Comparison of ENCODE assay signal across 20 cellular contexts in the genomic region with DNA sequence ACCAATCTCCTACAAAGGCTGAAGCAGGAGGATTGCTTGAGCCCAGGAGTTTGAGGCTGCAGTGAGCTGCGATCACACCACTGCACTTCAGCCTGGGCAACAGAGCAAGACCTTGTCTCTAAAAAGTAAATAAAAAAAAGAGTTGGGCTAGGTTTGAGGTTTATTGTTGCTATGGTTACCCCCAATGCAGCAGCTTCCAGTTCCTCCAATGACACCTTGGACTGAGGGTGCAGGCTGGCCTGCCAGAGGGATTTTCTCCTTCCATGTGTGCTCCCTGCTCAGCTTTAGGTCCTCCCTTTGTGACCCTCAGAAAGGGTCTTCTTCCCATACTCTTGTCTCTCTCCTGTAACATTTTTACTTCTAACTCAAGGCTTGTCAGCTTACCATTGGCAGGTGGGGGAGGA. TPM values are rescaled to one million over a fixed set of nuclear protein-coding genes. Genes with fewer than 3 reads are reported as not detected.
DNase-seq lines count a peak whose midpoint lies in the region; TF ChIP-seq lines count a peak whose summit lies in the region.
"Had no signal": no experiment of that assay in that cellular context is flagged by ENCODE, and none has a peak within 500 bp of the region (broad histone marks: within the 10 kb centered on the region; RNA-seq: fewer than 3 reads in every experiment).

No MANE protein-coding gene starts in this region.

- H3K36me3 Mint-ChIP-seq in activated CD4-positive, alpha-beta T cell treated with anti-CD3 and anti-CD28 coated beads, Interleukin-2, amount 10 ng/mL, durations not matched to agents 7 days and 5 days (ENCODE audit: low read depth) = peaks cover 33% of the 10 kb centered on the region
- peaks cover 44% of the 10 kb centered on the region for H3K36me3 Mint-ChIP-seq in endothelial cell (ENCODE audit: low read depth, unreplicated experiment)
- H3K36me3 Mint-ChIP-seq in progenitor cell of endocrine pancreas (ENCODE audit: insufficient read depth) = peaks cover 28% of the 10 kb centered on the region

- H3K9me3 Mint-ChIP-seq in activated CD4-positive, alpha-beta T cell treated with anti-CD3 and anti-CD28 coated beads, Interleukin-2, amount 10 ng/mL, durations not matched to agents 7 days and 5 days = peaks cover 44% of the 10 kb centered on the region
- H3K9me3 Mint-ChIP-seq in endothelial cell (ENCODE audit: unreplicated experiment) (peaks cover 13% of the 10 kb centered on the region), progenitor cell of endocrine pancreas (ENCODE audit: low read depth) (peaks cover 46% of the 10 kb centered on the region)

- TF ChIP-seq CTCF in endothelial cell (IDR thresholded peaks at IDR 0.05; ENCODE audit: unreplicated experiment) (no peak), progenitor cell of endocrine pancreas (IDR thresholded peaks at IDR 0.05; ENCODE audit: unreplicated experiment) (no peak)

- H3K4me3 Mint-ChIP-seq in activated CD4-positive, alpha-beta T cell treated with anti-CD3 and anti-CD28 coated beads, Interleukin-2, amount 10 ng/mL, durations not matched to agents 7 days and 5 days = no peak overlapping the region
- H3K4me3 Mint-ChIP-seq in endothelial cell (ENCODE audit: unreplicated experiment) (no peak overlapping the region), progenitor cell of endocrine pancreas (ENCODE audit: low read depth) (no peak overlapping the region)
- H3K4me3 Mint-ChIP-seq: B cell, CD14-positive monocyte, GM23338 had no signal

- H3K4me1 Mint-ChIP-seq in activated CD4-positive, alpha-beta T cell treated with anti-CD3 and anti-CD28 coated beads, Interleukin-2, amount 10 ng/mL, durations not matched to agents 7 days and 5 days = peaks cover 4% of the 10 kb centered on the region
- H3K4me1 Mint-ChIP-seq in endothelial cell (ENCODE audit: unreplicated experiment) (no peaks in the 10 kb centered on the region), progenitor cell of endocrine pancreas (ENCODE audit: low read depth) (no peaks in the 10 kb centered on the region)
- H3K4me1 Mint-ChIP-seq: CD14-positive monocyte, GM23338 had no signal

- H3K27ac Mint-ChIP-seq in activated CD4-positive, alpha-beta T cell treated with anti-CD3 and anti-CD28 coated beads, Interleukin-2, amount 10 ng/mL, durations not matched to agents 7 days and 5 days = peak overlapping the region; percentile 68
- H3K27ac Mint-ChIP-seq in endothelial cell (ENCODE audit: unreplicated experiment) (peak overlapping the region; percentile 0), progenitor cell of endocrine pancreas (peak overlapping the region; percentile 62)
- H3K27ac Mint-ChIP-seq: B cell, GM23338 had no signal

- peaks cover 9% of the 10 kb centered on the region for H3K27me3 Mint-ChIP-seq in activated CD4-positive, alpha-beta T cell treated with anti-CD3 and anti-CD28 coated beads, Interleukin-2, amount 10 ng/mL, durations not matched to agents 7 days and 5 days
- no peaks in the 10 kb centered on the region for H3K27me3 Mint-ChIP-seq in endothelial cell (ENCODE audit: unreplicated experiment)
- H3K27me3 Mint-ChIP-seq in progenitor cell of endocrine pancreas = no peaks in the 10 kb centered on the region

- POLR2A ChIA-PET in activated CD4-positive, alpha-beta T cell treated with anti-CD3 and anti-CD28 coated beads, Interleukin-2, amount 10 ng/mL, durations not matched to agents 7 days and 5 days (lab: Charles Lee) = no interaction called here

- CTCF ChIA-PET in activated CD4-positive, alpha-beta T cell treated with anti-CD3 and anti-CD28 coated beads, Interleukin-2, amount 10 ng/mL, durations not matched to agents 7 days and 5 days (lab: Charles Lee) = interaction anchor here (0.7 to 1.4 kb wide), 2 partner anchors 119 to 142 kb away, joined by 3 to 4 read pairs; no protein-coding TSS in a partner anchor

- DNase-seq in activated CD4-positive, alpha-beta T cell treated with anti-CD3 and anti-CD28 coated beads, Interleukin-2, amount 10 ng/mL, durations not matched to agents 7 days and 5 days = no peak
- DNase-seq in activated CD4-positive, alpha-beta T cell treated with anti-CD3 and anti-CD28 coated beads, Interleukin-2, amount 50 U/mL, for 48 hours = no peak
- peak; percentile 14 for DNase-seq in RPMI7951 (ENCODE audit: low read depth)
- DNase-seq in endothelial cell (ENCODE audit: low spot score) = no peak
- no peak for DNase-seq in progenitor cell of endocrine pancreas (ENCODE audit: low spot score, unreplicated experiment)
- DNase-seq in NAMALWA (ENCODE audit: low spot score) = no peak
- no peak for DNase-seq in iPS-NIHi11 (ENCODE audit: low spot score)
- DNase-seq in activated gamma-delta T cell treated with Interleukin-2 at 50 U/mL for 16 hours = no peak
- DNase-seq: DND-41, HCEC 1CT, MM.1S, NCI-H1092, NCI-H1436 treated with DMSO at 0.1 percent for 48 hours, NCI-H1930, NCI-H2227 treated with DMSO at 0.1 percent for 48 hours, NCI-H510A, PC-9 had no signal

RNA-seq across cellular contexts. Expression of gene TBC1D20, which starts 10.6 kb away (rescaled TPM):
- 10 to 100 TPM; 29.3 to 31.6 TPM for total RNA-seq in activated CD4-positive, alpha-beta T cell treated with anti-CD3 and anti-CD28 coated beads, Interleukin-2, amount 10 ng/mL, durations not matched to agents 7 days and 5 days
- 35.3 and 38.1 TPM in 2 replicates for total RNA-seq in RPMI7951 (2014; rRNA removed; shearing (Covaris generic))
- 29.9 TPM for total RNA-seq in endothelial cell (ENCODE audit: unreplicated experiment)
- total RNA-seq in progenitor cell of endocrine pancreas = 30.3 and 33.2 TPM in 2 replicates

Comparison
In these comparisons a context has a peak if more than half of its experiments do, and no peak if none do; other contexts are left out.
1. H3K27ac Mint-ChIP-seq: peak in every context shown above with its lines; median percentile 68 in activated CD4-positive, alpha-beta T cell treated with anti-CD3 and anti-CD28 coated beads, Interleukin-2, amount 10 ng/mL, durations not matched to agents 7 days and 5 days; 62 in progenitor cell of endocrine pancreas; 0 in endothelial cell.